ENCODE assay signal across 8 cellular contexts in the genomic region with DNA sequence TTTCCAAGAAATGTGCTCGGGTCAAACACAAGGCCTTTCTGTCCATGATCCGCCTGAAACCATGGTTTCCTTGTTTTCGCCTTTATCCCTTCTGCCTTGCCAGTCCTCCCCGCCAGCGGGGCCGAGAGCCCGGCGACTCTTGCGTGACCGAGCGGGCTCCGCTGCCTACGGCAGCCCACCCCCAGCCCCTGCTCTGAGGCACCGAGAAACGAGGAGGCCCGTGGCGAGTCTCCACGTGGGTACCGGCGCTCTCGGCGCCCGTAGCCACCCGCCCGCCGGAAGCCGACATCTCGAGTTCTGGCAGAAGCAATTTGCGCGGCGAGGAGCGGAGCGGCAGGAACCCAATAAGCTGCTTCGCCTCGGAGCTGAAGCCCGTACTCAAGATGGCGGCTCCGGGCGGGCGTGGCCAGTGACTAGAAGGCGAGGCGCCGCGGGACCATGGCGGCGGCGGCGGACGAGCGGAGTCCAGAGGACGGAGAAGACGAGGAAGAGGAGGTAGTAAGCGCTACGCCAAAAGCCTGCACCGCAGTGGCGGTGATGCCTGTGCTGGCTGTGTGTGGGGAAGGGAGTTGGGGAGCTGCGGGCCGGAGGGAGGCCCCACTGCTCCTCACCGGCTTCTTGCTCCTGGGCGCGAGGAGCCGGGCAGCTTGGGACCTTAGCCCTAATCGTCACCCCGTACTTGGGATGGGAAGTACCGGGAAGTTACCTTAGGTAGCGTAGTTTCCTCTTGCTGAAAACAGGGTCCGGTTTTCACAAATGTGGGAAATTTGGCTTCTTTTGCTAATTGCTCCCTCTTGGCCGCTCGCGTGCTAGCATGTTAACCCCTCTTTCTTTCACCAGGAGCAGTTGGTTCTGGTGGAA. TPM values are rescaled to one million over a fixed set of nuclear protein-coding genes. Genes with fewer than 3 reads are reported as not detected.
DNase-seq lines count a peak whose midpoint lies in the region; ATAC-seq, FAIRE-seq and TF ChIP-seq lines count a peak whose summit lies in the region.

A gene with protein sequence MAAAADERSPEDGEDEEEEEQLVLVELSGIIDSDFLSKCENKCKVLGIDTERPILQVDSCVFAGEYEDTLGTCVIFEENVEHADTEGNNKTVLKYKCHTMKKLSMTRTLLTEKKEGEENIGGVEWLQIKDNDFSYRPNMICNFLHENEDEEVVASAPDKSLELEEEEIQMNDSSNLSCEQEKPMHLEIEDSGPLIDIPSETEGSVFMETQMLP (plus strand): TSS at position 375 of the 861 bp plus-strand sequence. CDS start 64 bp downstream, at position 439.

- peak within 1 kb of the TSS; percentile 97 for H3K4me2 ChIP-seq in HepG2 (ENCODE audit: low read depth, low read length)

- peak; percentile 89 to 90 for TF ChIP-seq POLR2A in HepG2 (IDR thresholded peaks at IDR 0.05; ENCODE audit: insufficient read depth in 1 of 2, low read depth in 2 of 2, low read length in 2 of 2)

- peak within 1 kb of the TSS; percentile 96 to 99 (median 96) for H3K4me3 Mint-ChIP-seq in CD4-positive, CD25-positive, alpha-beta regulatory T cell
- H3K4me3 Mint-ChIP-seq in activated CD4-positive, alpha-beta memory T cell treated with anti-CD3 and anti-CD28 coated beads for 36 hours: peak within 1 kb of the TSS; percentile 97

- CTCF ChIA-PET in activated CD4-positive, alpha-beta memory T cell treated with anti-CD3 and anti-CD28 coated beads for 36 hours (lab: Charles Lee): interaction anchor here (0.6 to 1.3 kb wide), 7 partner anchors 9 to 430 kb away, joined by 3 to 5 read pairs (median 4); a partner anchor contains a TSS
- CTCF ChIA-PET in HepG2 (lab: Yijun Ruan, JAX; ENCODE audit: low intra/inter-chr PET ratio, low total read pairs): no interaction called here

- H3K36me3 ChIP-seq in CD4-positive, CD25-positive, alpha-beta regulatory T cell (ENCODE audit: control insufficient read depth, insufficient read depth, low read length): peaks cover 21% of the 10 kb centered on the region
- H3K36me3 ChIP-seq in HepG2 (replicated peaks in 1 of 2; ENCODE audit: control insufficient read depth in 1 of 2, insufficient read depth in 2 of 2, low read length in 2 of 2): peaks cover 8 to 27% of the 10 kb centered on the region in 2 experiments; a peak in 3 of 5 replicates

- H2AFZ ChIP-seq in HepG2 (ENCODE audit: low read length): peak within 1 kb of the TSS; percentile 49

- ATAC-seq in CD4-positive, CD25-positive, alpha-beta regulatory T cell (ENCODE audit: low read depth in 2 of 2): peak; percentile 99
- peak; percentile 98 for ATAC-seq in GM19397 (IDR thresholded peaks at IDR 0.05; ENCODE audit: unreplicated experiment)
- peak; percentile 97 for ATAC-seq in HG03571 (IDR thresholded peaks at IDR 0.05; ENCODE audit: unreplicated experiment)
- ATAC-seq in HepG2: peak; percentile 99

- 0 out of 2 replicates have a peak, but pooled peaks have one; percentile 5 for TF ChIP-seq CTCF in HepG2 (CRISPR knock-in tag; IDR thresholded peaks at IDR 0.05)

- H3K27ac ChIP-seq in CD4-positive, CD25-positive, alpha-beta regulatory T cell (ENCODE audit: insufficient read depth, low read length, poor library complexity, severe bottlenecking): peak within 1 kb of the TSS; percentile 86
- peak within 1 kb of the TSS; percentile 92 for H3K27ac ChIP-seq in HepG2 (ENCODE audit: extremely low read length, insufficient read depth, low read length)

- TF ChIP-seq EP300 in HepG2 (IDR thresholded peaks at IDR 0.05; ENCODE audit: low read depth in 2 of 2, low read length in 2 of 2) (0 out of 4 replicates have a peak, but pooled peaks of 1 of the 2 experiments have one; percentile 20), HepG2 (CRISPR knock-in tag; IDR thresholded peaks at IDR 0.05; ENCODE audit: borderline replicate concordance) (no peak)

- H3K27me3 ChIP-seq in CD4-positive, CD25-positive, alpha-beta regulatory T cell (ENCODE audit: control insufficient read depth, insufficient read depth, low read length): no peaks in the 10 kb centered on the region
- H3K27me3 ChIP-seq in HepG2 (ENCODE audit: control insufficient read depth in 1 of 2, insufficient read depth in 2 of 2, low read length in 2 of 2): no peaks in the 10 kb centered on the region

- peak within 1 kb of the TSS; percentile 95 for H3K4me3 ChIP-seq in CD4-positive, CD25-positive, alpha-beta regulatory T cell (ENCODE audit: low read depth, low read length)
- peak within 1 kb of the TSS; percentile 80 to 93 (median 91) for H3K4me3 ChIP-seq in HepG2 (replicated peaks in 1 of 3; ENCODE audit: insufficient read depth in 1 of 3, low read depth in 2 of 3, low read length in 3 of 3)

- H3K27ac Mint-ChIP-seq in CD4-positive, CD25-positive, alpha-beta regulatory T cell: peak within 1 kb of the TSS; percentile 95 to 99 (median 97)
- peak within 1 kb of the TSS; percentile 98 for H3K27ac Mint-ChIP-seq in activated CD4-positive, alpha-beta memory T cell treated with anti-CD3 and anti-CD28 coated beads for 36 hours

- H3K9me3 ChIP-seq in CD4-positive, CD25-positive, alpha-beta regulatory T cell (ENCODE audit: control insufficient read depth in 2 of 2, low read length in 2 of 2): no peaks in the 10 kb centered on the region
- no peaks in the 10 kb centered on the region for H3K9me3 ChIP-seq in HepG2 (ENCODE audit: low read length)

- peaks cover 14% of the 10 kb centered on the region for H3K36me3 Mint-ChIP-seq in CD4-positive, CD25-positive, alpha-beta regulatory T cell
- H3K36me3 Mint-ChIP-seq in activated CD4-positive, alpha-beta memory T cell treated with anti-CD3 and anti-CD28 coated beads for 36 hours: peaks cover 17% of the 10 kb centered on the region

- POLR2A ChIA-PET in activated CD4-positive, alpha-beta memory T cell treated with anti-CD3 and anti-CD28 coated beads for 36 hours (lab: Charles Lee): interaction anchor here (0.6 to 4.6 kb wide), 13 partner anchors 8 to 1085 kb away, joined by 3 to 47 read pairs (median 4); a partner anchor contains a TSS
- POLR2A ChIA-PET in HepG2 (lab: Yijun Ruan, JAX): interaction anchor here (0.6 to 5.1 kb wide), 24 partner anchors 9 to 1574 kb away, joined by 3 to 51 read pairs (median 4); a partner anchor contains a TSS

- in situ Hi-C loops in HepG2 (cut with HindIII; ENCODE audit: extremely low pct_ligation_motif_present, low pct_unique_long_range_greater_than_20kb): no loop called here

- WGBS in HepG2 (ENCODE audit: low lambda C conversion rate): under 1% methylated on average over 36 of the region's 70 CpGs

- peaks cover 22% of the 10 kb centered on the region for H3K79me2 ChIP-seq in HepG2 (ENCODE audit: insufficient read depth, low read length)

- BruUV-seq in HepG2 (replicated peaks; lab: Mats Ljungman, UMichigan): TSS peak; percentile 74

- FAIRE-seq in HepG2 (lab: Jason Lieb, UNC): no peak

- peaks cover 20% of the 10 kb centered on the region for H3K4me1 ChIP-seq in CD4-positive, CD25-positive, alpha-beta regulatory T cell (ENCODE audit: control insufficient read depth, insufficient read depth, low read length, poor library complexity, severe bottlenecking)
- H3K4me1 ChIP-seq in HepG2 (ENCODE audit: insufficient read depth, low read length): peaks cover 36% of the 10 kb centered on the region

- no peaks in the 10 kb centered on the region for H4K20me1 ChIP-seq in HepG2 (ENCODE audit: insufficient read depth, low read length)

- intact Hi-C loops in activated CD4-positive, alpha-beta memory T cell treated with anti-CD3 and anti-CD28 coated beads for 36 hours (cut with micrococcal nuclease): loop anchor here (1.0 kb wide), 4 partner anchors 14 to 143 kb away; a partner anchor contains a TSS
- intact Hi-C loops in HepG2 (cut with micrococcal nuclease; ENCODE audit: unreplicated experiment): loop anchor here (1.0 kb wide), 1 partner anchor 23 kb away; no protein-coding TSS in a partner anchor

- H3K4me1 Mint-ChIP-seq in CD4-positive, CD25-positive, alpha-beta regulatory T cell: peaks cover 10 to 30% (median 20%) of the 10 kb centered on the region in 4 donors
- H3K4me1 Mint-ChIP-seq in activated CD4-positive, alpha-beta memory T cell treated with anti-CD3 and anti-CD28 coated beads for 36 hours (ENCODE audit: low read depth): peaks cover 15% of the 10 kb centered on the region

- peak within 1 kb of the TSS; percentile 98 for H3K9ac ChIP-seq in HepG2 (ENCODE audit: insufficient read depth, low read depth, low read length)

- H3K27me3 Mint-ChIP-seq in CD4-positive, CD25-positive, alpha-beta regulatory T cell: no peaks in the 10 kb centered on the region
- H3K27me3 Mint-ChIP-seq in activated CD4-positive, alpha-beta memory T cell treated with anti-CD3 and anti-CD28 coated beads for 36 hours: peaks cover 1% of the 10 kb centered on the region

- TF ChIP-seq RAD21 in HepG2 (CRISPR knock-in tag; IDR thresholded peaks at IDR 0.05): peak; percentile 45; the same call in 1 of the 2 replicates

- no peaks in the 10 kb centered on the region for H3K9me3 Mint-ChIP-seq in CD4-positive, CD25-positive, alpha-beta regulatory T cell
- H3K9me3 Mint-ChIP-seq in activated CD4-positive, alpha-beta memory T cell treated with anti-CD3 and anti-CD28 coated beads for 36 hours: no peaks in the 10 kb centered on the region

- DNase-seq in CD4-positive, CD25-positive, alpha-beta regulatory T cell: peak; percentile 90 to 97 (median 92)
- DNase-seq in NCI-H82 treated with DMSO at 0.1 percent for 48 hours (lab: John Stamatoyannopoulos, UW; ENCODE audit: unreplicated experiment) (peak; percentile 81), dermis microvascular lymphatic vessel endothelial cell (ENCODE audit: low read depth in 2 of 2) (peak; percentile 78 to 95), HepG2 (ENCODE audit: low spot score) (peak; percentile 82)
- DNase-seq in activated CD4-positive, alpha-beta memory T cell treated with anti-CD3 and anti-CD28 coated beads for 36 hours: peak; percentile 95
- DNase-seq in stimulated activated CD4-positive, alpha-beta T cell treated with anti-CD3 and anti-CD28 coated beads, Interleukin-2, amount 100 ng/mL, for 48 hours: peak; percentile 83 to 89

RNA-seq across cellular contexts. Expression of the gene that starts here (rescaled TPM):
- 39.9 TPM for total RNA-seq in CD4-positive, CD25-positive, alpha-beta regulatory T cell
- 100 to 1,000 TPM; 124 to 213 (median 157) TPM for polyA plus RNA-seq in CD4-positive, CD25-positive, alpha-beta regulatory T cell
- total RNA-seq in activated CD4-positive, alpha-beta memory T cell treated with anti-CD3 and anti-CD28 coated beads for 36 hours: 10 to 100 TPM; 97.1 to 97.7 TPM
- total RNA-seq in dermis microvascular lymphatic vessel endothelial cell (28.7 and 43.5 TPM in 2 replicates), HepG2 (2016; rRNA removed; fragmentation: Illumina TruSeq; extraction: Trizol) (160 and 195 TPM in 2 replicates)
- total RNA-seq in HepG2 (2016; cell fraction: cytosol; rRNA removed; fragmentation: Illumina TruSeq; extraction: Trizol; ENCODE audit: low read depth): 144 and 180 TPM in 2 replicates
- 161 and 199 TPM in 2 replicates for total RNA-seq in HepG2 (2016; cell fraction: insoluble cytoplasmic fraction; rRNA removed; fragmentation: Illumina TruSeq; extraction: Trizol)
- 230 and 276 TPM in 2 replicates for total RNA-seq in HepG2 (2016; cell fraction: membrane; rRNA removed; fragmentation: Illumina TruSeq; extraction: Trizol)
- total RNA-seq in HepG2 (2016; cell fraction: nucleus; rRNA removed; fragmentation: Illumina TruSeq; extraction: Trizol): 55.6 and 59.8 TPM in 2 replicates
- 19.3 and 21.6 TPM in 2 replicates for polyA plus RNA-seq in HepG2 (2011; rRNA removed)
- polyA plus RNA-seq in HepG2 (2011; cell fraction: cytosol; rRNA removed): 12.0 and 21.0 TPM in 2 replicates
- polyA plus RNA-seq in HepG2 (2011; cell fraction: nucleus; rRNA removed): 4.4 and 8.4 TPM in 2 replicates
- 77.9 and 114 TPM in 2 replicates for polyA plus RNA-seq in HepG2 (2012)
- 218 and 250 TPM in 2 replicates for polyA plus RNA-seq in HepG2 (2016; cell fraction: cytosol; fragmentation: Illumina TruSeq; extraction: Trizol; ENCODE audit: low read depth)
- polyA plus RNA-seq in HepG2 (2016; cell fraction: insoluble cytoplasmic fraction; fragmentation: Illumina TruSeq; extraction: Trizol; ENCODE audit: low read depth): 229 and 233 TPM in 2 replicates
- 267 and 309 TPM in 2 replicates for polyA plus RNA-seq in HepG2 (2016; cell fraction: membrane; fragmentation: Illumina TruSeq; extraction: Trizol; ENCODE audit: low read depth)
- 100 and 108 TPM in 2 replicates for polyA plus RNA-seq in HepG2 (2016; cell fraction: nucleus; fragmentation: Illumina TruSeq; extraction: Trizol; ENCODE audit: insufficient read depth, low read depth)
- polyA minus RNA-seq in HepG2 (2011; rRNA and poly(A)+ RNA removed; ENCODE audit: low replicate concordance): 1.5 and 1.7 TPM in 2 replicates
- 16.9 and 21.8 TPM in 2 replicates for polyA minus RNA-seq in HepG2 (2011; cell fraction: cytosol; rRNA and poly(A)+ RNA removed)
- polyA minus RNA-seq in HepG2 (2011; cell fraction: nucleus; rRNA and poly(A)+ RNA removed): 12.1 and 14.3 TPM in 2 replicates

Comparison
In these comparisons a context has a peak if more than half of its experiments do, and no peak if none do; other contexts are left out.
1. Peak in every context shown above with its lines: DNase-seq, ATAC-seq, H3K4me3 ChIP-seq and H3K27ac ChIP-seq.